In the genomic region with DNA sequence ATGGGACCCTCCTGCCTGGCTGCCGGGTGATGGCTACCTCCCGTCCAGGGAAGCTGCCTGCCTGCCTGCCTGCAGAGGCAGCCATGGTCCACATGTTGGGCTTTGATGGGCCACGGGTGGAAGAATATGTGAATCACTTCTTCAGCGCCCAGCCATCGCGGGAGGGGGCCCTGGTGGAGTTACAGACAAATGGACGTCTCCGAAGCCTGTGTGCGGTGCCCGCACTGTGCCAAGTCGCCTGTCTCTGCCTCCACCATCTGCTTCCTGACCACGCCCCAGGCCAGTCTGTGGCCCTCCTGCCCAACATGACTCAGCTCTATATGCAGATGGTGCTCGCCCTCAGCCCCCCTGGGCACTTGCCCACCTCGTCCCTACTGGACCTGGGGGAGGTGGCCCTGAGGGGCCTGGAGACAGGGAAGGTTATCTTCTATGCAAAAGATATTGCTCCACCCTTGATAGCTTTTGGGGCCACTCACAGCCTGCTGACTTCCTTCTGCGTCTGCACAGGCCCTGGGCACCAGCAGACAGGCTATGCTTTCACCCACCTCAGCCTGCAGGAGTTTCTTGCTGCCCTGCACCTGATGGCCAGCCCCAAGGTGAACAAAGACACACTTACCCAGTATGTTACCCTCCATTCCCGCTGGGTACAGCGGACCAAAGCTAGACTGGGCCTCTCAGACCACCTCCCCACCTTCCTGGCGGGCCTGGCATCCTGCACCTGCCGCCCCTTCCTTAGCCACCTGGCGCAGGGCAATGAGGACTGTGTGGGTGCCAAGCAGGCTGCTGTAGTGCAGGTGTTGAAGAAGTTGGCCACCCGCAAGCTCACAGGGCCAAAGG, we compare ENCODE assay signal across 14 cellular contexts. TPM values are rescaled to one million over a fixed set of nuclear protein-coding genes. Genes with fewer than 3 reads are reported as not detected.
DNase-seq lines count a peak whose midpoint lies in the region; ATAC-seq and TF ChIP-seq lines count a peak whose summit lies in the region.
"Had no signal": no experiment of that assay in that cellular context is flagged by ENCODE, and none has a peak within 500 bp of the region (broad histone marks: within the 10 kb centered on the region; RNA-seq: fewer than 3 reads in every experiment).

No MANE protein-coding gene starts in this region.

- H3K36me3 ChIP-seq in breast epithelium, result no peaks in the 10 kb centered on the region

- intact Hi-C loops in breast epithelium (cut with DNase I; ENCODE audit: low total_unique reads), result no loop called here

- H3K27ac ChIP-seq in breast epithelium, result no peak overlapping the region
- H3K27ac ChIP-seq: heart right ventricle had no signal

- H3K4me3 Mint-ChIP-seq in immature natural killer cell, result no peak overlapping the region
- no peak overlapping the region for H3K4me3 Mint-ChIP-seq in stimulated activated effector memory CD8-positive, alpha-beta T cell treated with anti-CD3 and anti-CD28 coated beads, Interleukin-12 subunit alpha, Interleukin-12 subunit beta, amount 100 ng/mL, for 72 hours

- H3K4me1 Mint-ChIP-seq in immature natural killer cell, result peaks cover 82 to 92% of the 10 kb centered on the region in 2 donors
- peaks cover 91% of the 10 kb centered on the region for H3K4me1 Mint-ChIP-seq in stimulated activated effector memory CD8-positive, alpha-beta T cell treated with anti-CD3 and anti-CD28 coated beads, Interleukin-12 subunit alpha, Interleukin-12 subunit beta, amount 100 ng/mL, for 72 hours

- no peak overlapping the region for H3K4me3 ChIP-seq in breast epithelium
- H3K4me3 ChIP-seq: heart right ventricle had no signal

- DNase-seq in activated effector memory CD4-positive, alpha-beta T cell treated with anti-CD3 and anti-CD28 coated beads, Interleukin-2, amount 50 U/mL, for 16 hours, result peak; percentile 57
- DNase-seq in activated effector memory CD4-positive, alpha-beta T cell treated with Interleukin-2 at 50 U/mL for 16 hours, result no peak
- DNase-seq in RPMI7951 (ENCODE audit: low read depth) (peak; percentile 78), immature natural killer cell (no peak), breast epithelium (ENCODE audit: low spot score in 2 of 2) (no peak)
- no peak for DNase-seq in stimulated activated effector memory CD8-positive, alpha-beta T cell treated with anti-CD3 and anti-CD28 coated beads, Interleukin-12 subunit alpha, Interleukin-12 subunit beta, amount 100 ng/mL, for 72 hours (ENCODE audit: low spot score in 2 of 2)
- DNase-seq: activated CD4-positive, alpha-beta T cell treated with anti-CD3 and anti-CD28 coated beads, Interleukin-2, amount 50 U/mL, for 4 hours; effector CD4-positive, alpha-beta T cell; heart right ventricle; NCI-H2081; NCI-H526 treated with DMSO at 0.1 percent for 48 hours; T1000 had no signal

- H3K27me3 Mint-ChIP-seq in immature natural killer cell (ENCODE audit: low read depth in 3 of 3), result peaks cover 5 to 13% (median 6%) of the 10 kb centered on the region in 3 donors

- H3K27me3 ChIP-seq in breast epithelium, result no peaks in the 10 kb centered on the region
- H3K27me3 ChIP-seq: heart right ventricle had no signal

- no peak for TF ChIP-seq POLR2A in breast epithelium (IDR thresholded peaks at IDR 0.05)

- no peaks in the 10 kb centered on the region for H3K9me3 ChIP-seq in breast epithelium
- H3K9me3 ChIP-seq: heart right ventricle had no signal

- no peak for TF ChIP-seq CTCF in breast epithelium (IDR thresholded peaks at IDR 0.05)

- no peak for ATAC-seq in stimulated activated effector memory CD8-positive, alpha-beta T cell treated with anti-CD3 and anti-CD28 coated beads, Interleukin-12 subunit alpha, Interleukin-12 subunit beta, amount 100 ng/mL, for 72 hours
- ATAC-seq in GM18909 (IDR thresholded peaks at IDR 0.05; ENCODE audit: poor library complexity, unreplicated experiment), result no peak
- no peak for ATAC-seq in GM19452 (IDR thresholded peaks at IDR 0.05; ENCODE audit: unreplicated experiment)

- H3K9me3 Mint-ChIP-seq in immature natural killer cell, result no peaks in the 10 kb centered on the region
- H3K9me3 Mint-ChIP-seq in stimulated activated effector memory CD8-positive, alpha-beta T cell treated with anti-CD3 and anti-CD28 coated beads, Interleukin-12 subunit alpha, Interleukin-12 subunit beta, amount 100 ng/mL, for 72 hours, result peaks cover 3% of the 10 kb centered on the region

- peak overlapping the region in 4 of 6 donors; percentile 24 to 77 (median 59) for H3K27ac Mint-ChIP-seq in immature natural killer cell
- peak overlapping the region; percentile 84 for H3K27ac Mint-ChIP-seq in stimulated activated effector memory CD8-positive, alpha-beta T cell treated with anti-CD3 and anti-CD28 coated beads, Interleukin-12 subunit alpha, Interleukin-12 subunit beta, amount 100 ng/mL, for 72 hours

- H3K36me3 Mint-ChIP-seq in immature natural killer cell, result peaks cover 25 to 53% (median 30%) of the 10 kb centered on the region in 3 donors
- H3K36me3 Mint-ChIP-seq in stimulated activated effector memory CD8-positive, alpha-beta T cell treated with anti-CD3 and anti-CD28 coated beads, Interleukin-12 subunit alpha, Interleukin-12 subunit beta, amount 100 ng/mL, for 72 hours, result peaks cover 74% of the 10 kb centered on the region

- H3K4me1 ChIP-seq in breast epithelium, result no peaks in the 10 kb centered on the region

RNA-seq across cellular contexts. Expression of gene NLRC5, which starts 36.8 kb away (rescaled TPM):
- total RNA-seq in RPMI7951 (2014; rRNA removed; shearing (Covaris generic)), result 15.0 and 16.1 TPM in 2 replicates
- 100 to 1,000 TPM in 1 of 3 donors, 10 to 100 TPM in 2; 18.2 to 151 (median 32.8) TPM for polyA plus RNA-seq in immature natural killer cell
- total RNA-seq in breast epithelium, result 10 to 100 TPM; 18.4 to 34.4 (median 24.1) TPM

Comparison
In these comparisons a context has a peak if more than half of its experiments do, and no peak if none do; other contexts are left out.
1. DNase-seq: peak in activated effector memory CD4-positive, alpha-beta T cell treated with anti-CD3 and anti-CD28 coated beads, Interleukin-2, amount 50 U/mL, for 16 hours (single experiment) and RPMI7951 (single experiment); none in activated effector memory CD4-positive, alpha-beta T cell treated with Interleukin-2 at 50 U/mL for 16 hours (single experiment), immature natural killer cell (0 of 3), stimulated activated effector memory CD8-positive, alpha-beta T cell treated with anti-CD3 and anti-CD28 coated beads, Interleukin-12 subunit alpha, Interleukin-12 subunit beta, amount 100 ng/mL, for 72 hours (0 of 2) and breast epithelium (0 of 2).